ENCODE assay signal across 18 cellular contexts in genomic region chr4:142354041-142354440, GRCh38.
DNase-seq lines count a peak whose midpoint lies in the region; ATAC-seq, FAIRE-seq and TF ChIP-seq lines count a peak whose summit lies in the region.
"Had no signal": no experiment of that assay in that cellular context is flagged by ENCODE, and none has a peak within 500 bp of the region (broad histone marks: within the 10 kb centered on the region; RNA-seq: fewer than 3 reads in every experiment).

No MANE protein-coding gene starts in this region.

- peaks cover 92% of the 10 kb centered on the region for H3K4me1 Mint-ChIP-seq in activated naive CD4-positive, alpha-beta T cell treated with anti-CD3 and anti-CD28 coated beads, Interleukin-2, amount 10 ng/mL, durations not matched to agents 7 days and 5 days
- peaks cover 14% of the 10 kb centered on the region for H3K4me1 Mint-ChIP-seq in astrocyte (ENCODE audit: low read depth, unreplicated experiment)

- H3K4me1 ChIP-seq in PC-3 (ENCODE audit: insufficient read depth, low read length) (peaks cover 46% of the 10 kb centered on the region), astrocyte (ENCODE audit: insufficient read depth, low read length) (peaks cover 8% of the 10 kb centered on the region), skeletal muscle satellite cell (ENCODE audit: control insufficient read depth, insufficient read depth, low read length) (peaks cover 37% of the 10 kb centered on the region), left lung (peaks cover 0 to 10% of the 10 kb centered on the region in 2 donors)
- H3K4me1 ChIP-seq: uterus had no signal

- no peak for DNase-seq in activated naive CD4-positive, alpha-beta T cell treated with anti-CD3 and anti-CD28 coated beads, Interleukin-2, amount 10 ng/mL, durations not matched to agents 7 days and 5 days
- DNase-seq in activated naive CD4-positive, alpha-beta T cell treated with Interleukin-2 at 50 U/mL for 16 hours, result no peak
- DNase-seq in PC-3 (peak; percentile 51), astrocyte (ENCODE audit: low read depth) (peak; percentile 27), left lung (no peak)
- DNase-seq: kidney glomerular epithelial cell, mucosa of descending colon, NCI-H2081 treated with DMSO at 0.1 percent for 48 hours, ovary, uterus had no signal

- no peak overlapping the region for H2AFZ ChIP-seq in PC-3 (ENCODE audit: low read length)
- no peak overlapping the region for H2AFZ ChIP-seq in astrocyte (ENCODE audit: low read depth, low read length)

- H3K9ac ChIP-seq in PC-3 (ENCODE audit: low read length) (no peak overlapping the region), astrocyte (ENCODE audit: low read length) (no peak overlapping the region), skeletal muscle satellite cell (ENCODE audit: low read depth, low read length) (no peak overlapping the region)

- peak overlapping the region; percentile 31 for H3K27ac ChIP-seq in PC-3 (ENCODE audit: low read length)
- no peak overlapping the region for H3K27ac ChIP-seq in astrocyte (ENCODE audit: low read depth, low read length)
- H3K27ac ChIP-seq in left lung, result no peak overlapping the region
- H3K27ac ChIP-seq: ovary had no signal

- H4K20me1 ChIP-seq in PC-3 (ENCODE audit: low read length) (no peaks in the 10 kb centered on the region), astrocyte (ENCODE audit: insufficient read depth, low read length) (no peaks in the 10 kb centered on the region)

- no peaks in the 10 kb centered on the region for H3K9me3 Mint-ChIP-seq in activated naive CD4-positive, alpha-beta T cell treated with anti-CD3 and anti-CD28 coated beads, Interleukin-2, amount 10 ng/mL, durations not matched to agents 7 days and 5 days
- H3K9me3 Mint-ChIP-seq in astrocyte (ENCODE audit: unreplicated experiment), result no peaks in the 10 kb centered on the region
- H3K9me3 Mint-ChIP-seq: dendritic cell treated with granulocyte-macrophage colony-stimulating factor and Interleukin-4, amounts not matched to agents 40 ng/mL and 50 ng/mL, for 4 days; WTC11 had no signal

- no peaks in the 10 kb centered on the region for H3K9me3 ChIP-seq in PC-3 (ENCODE audit: low read length)
- no peaks in the 10 kb centered on the region for H3K9me3 ChIP-seq in astrocyte (ENCODE audit: insufficient read depth, low read depth, low read length)
- H3K9me3 ChIP-seq in skeletal muscle satellite cell (replicated peaks; ENCODE audit: low read length), result no peaks in the 10 kb centered on the region
- no peaks in the 10 kb centered on the region for H3K9me3 ChIP-seq in left lung
- H3K9me3 ChIP-seq: mucosa of descending colon, ovary, uterus had no signal

- peak overlapping the region; percentile 35 for H3K4me3 Mint-ChIP-seq in activated naive CD4-positive, alpha-beta T cell treated with anti-CD3 and anti-CD28 coated beads, Interleukin-2, amount 10 ng/mL, durations not matched to agents 7 days and 5 days
- H3K4me3 Mint-ChIP-seq in astrocyte (ENCODE audit: unreplicated experiment), result no peak overlapping the region
- H3K4me3 Mint-ChIP-seq: dendritic cell treated with granulocyte-macrophage colony-stimulating factor and Interleukin-4, amounts not matched to agents 40 ng/mL and 50 ng/mL, for 4 days; WTC11 had no signal

- FAIRE-seq in astrocyte (lab: Jason Lieb, UNC), result no peak
- FAIRE-seq: GM19239, HepG2, RCC 7860 had no signal

- TF ChIP-seq CTCF in PC-3 (conservative IDR thresholded peaks at IDR 0.05; ENCODE audit: low read depth, low read length), result no peak
- no peak for TF ChIP-seq CTCF in astrocyte (IDR thresholded peaks at IDR 0.05; ENCODE audit: insufficient read depth, low read depth, low read length)
- TF ChIP-seq CTCF in left lung (IDR thresholded peaks at IDR 0.05), result no peak

- H3K36me3 ChIP-seq in PC-3 (ENCODE audit: low read depth, low read length) (no peaks in the 10 kb centered on the region), astrocyte (ENCODE audit: insufficient read depth, low read length) (no peaks in the 10 kb centered on the region), skeletal muscle satellite cell (ENCODE audit: insufficient read depth, low read length) (no peaks in the 10 kb centered on the region), left lung (no peaks in the 10 kb centered on the region)
- H3K36me3 ChIP-seq: ovary, uterus had no signal

- no peaks in the 10 kb centered on the region for H3F3A ChIP-seq in PC-3 (ENCODE audit: low read length, unreplicated experiment)

- H3K4me3 ChIP-seq in PC-3 (ENCODE audit: low read length) (no peak overlapping the region), astrocyte (ENCODE audit: insufficient read depth, low read depth, low read length) (no peak overlapping the region), skeletal muscle satellite cell (ENCODE audit: low read length) (no peak overlapping the region), left lung (no peak overlapping the region)
- H3K4me3 ChIP-seq: mucosa of descending colon, ovary, uterus had no signal

- ATAC-seq in PC-3 (peak; percentile 34), GM18520 (IDR thresholded peaks at IDR 0.05; ENCODE audit: unreplicated experiment) (no peak), left lung (no peak), GM19455 (IDR thresholded peaks at IDR 0.05; ENCODE audit: unreplicated experiment) (no peak)
- ATAC-seq: mucosa of descending colon had no signal

- intact Hi-C loops in PC-3 (cut with micrococcal nuclease) (loop anchor here (5.0 kb wide), 5 partner anchors 118 to 1197 kb away; no protein-coding TSS in a partner anchor), left lung (cut with DNase I) (loop anchor here in 1 of 2 donors (10.0 kb wide), 1 partner anchor 361 kb away; no protein-coding TSS in a partner anchor)

- H3K36me3 Mint-ChIP-seq in activated naive CD4-positive, alpha-beta T cell treated with anti-CD3 and anti-CD28 coated beads, Interleukin-2, amount 10 ng/mL, durations not matched to agents 7 days and 5 days, result peaks cover 39% of the 10 kb centered on the region
- H3K36me3 Mint-ChIP-seq in astrocyte (ENCODE audit: low read depth, unreplicated experiment), result peaks cover 5% of the 10 kb centered on the region
- H3K36me3 Mint-ChIP-seq: WTC11 had no signal

- H3K27ac Mint-ChIP-seq in activated naive CD4-positive, alpha-beta T cell treated with anti-CD3 and anti-CD28 coated beads, Interleukin-2, amount 10 ng/mL, durations not matched to agents 7 days and 5 days, result peak overlapping the region; percentile 77
- H3K27ac Mint-ChIP-seq in astrocyte (ENCODE audit: unreplicated experiment), result no peak overlapping the region
- H3K27ac Mint-ChIP-seq: dendritic cell treated with granulocyte-macrophage colony-stimulating factor and Interleukin-4, amounts not matched to agents 40 ng/mL and 50 ng/mL, for 4 days; WTC11 had no signal

- POLR2A ChIA-PET in PC-3 (lab: Charles Lee; ENCODE audit: unreplicated experiment), result no interaction called here

- H3K79me2 ChIP-seq in PC-3 (ENCODE audit: low read length), result 0 out of 2 replicates have a peak, but pooled peaks cover 20% of the 10 kb centered on the region
- no peaks in the 10 kb centered on the region for H3K79me2 ChIP-seq in astrocyte (ENCODE audit: insufficient read depth, low read length)

- no peaks in the 10 kb centered on the region for H3K27me3 Mint-ChIP-seq in activated naive CD4-positive, alpha-beta T cell treated with anti-CD3 and anti-CD28 coated beads, Interleukin-2, amount 10 ng/mL, durations not matched to agents 7 days and 5 days
- H3K27me3 Mint-ChIP-seq in astrocyte (ENCODE audit: low read depth, unreplicated experiment), result no peaks in the 10 kb centered on the region
- H3K27me3 Mint-ChIP-seq: dendritic cell treated with granulocyte-macrophage colony-stimulating factor and Interleukin-4, amounts not matched to agents 40 ng/mL and 50 ng/mL, for 4 days had no signal

- H3K9me2 ChIP-seq in PC-3 (replicated peaks; ENCODE audit: low read length), result no peaks in the 10 kb centered on the region

- H3K4me2 ChIP-seq in PC-3 (ENCODE audit: low read length) (peak overlapping the region; percentile 30; the same call in 1 of the 2 replicates), astrocyte (ENCODE audit: low read length) (no peak overlapping the region), skeletal muscle satellite cell (ENCODE audit: low read length) (peak overlapping the region; percentile 46)

- H3K27me3 ChIP-seq in PC-3 (ENCODE audit: low read length) (no peaks in the 10 kb centered on the region), astrocyte (ENCODE audit: insufficient read depth, low read length) (no peaks in the 10 kb centered on the region), skeletal muscle satellite cell (ENCODE audit: control insufficient read depth, insufficient read depth, low read length) (no peaks in the 10 kb centered on the region), left lung (no peaks in the 10 kb centered on the region)
- H3K27me3 ChIP-seq: ovary, uterus had no signal

- CTCF ChIA-PET in activated naive CD4-positive, alpha-beta T cell treated with anti-CD3 and anti-CD28 coated beads, Interleukin-2, amount 10 ng/mL, durations not matched to agents 7 days and 5 days (lab: Charles Lee), result interaction anchor here (0.9 to 9.6 kb wide), 17 partner anchors 10 to 492 kb away, joined by 3 to 76 read pairs (median 6); partner anchors contain the start of gene INPP4B
- CTCF ChIA-PET in PC-3 (lab: Charles Lee), result interaction anchor here (0.6 kb wide), 1 partner anchor 78 kb away, joined by 3 read pairs; no protein-coding TSS in a partner anchor

- BruUV-seq in PC-3 (replicated peaks; lab: Mats Ljungman, UMichigan), result no TSS peak

Comparison
In these comparisons a context has a peak if more than half of its experiments do, and no peak if none do; other contexts are left out.
1. DNase-seq: peak in PC-3 (single experiment) and astrocyte (single experiment); none in activated naive CD4-positive, alpha-beta T cell treated with anti-CD3 and anti-CD28 coated beads, Interleukin-2, amount 10 ng/mL, durations not matched to agents 7 days and 5 days (single experiment), activated naive CD4-positive, alpha-beta T cell treated with Interleukin-2 at 50 U/mL for 16 hours (single experiment) and left lung (0 of 2).